Comparison of ENCODE assay signal across 13 cellular contexts in genomic region chr3:51581529-51581928, GRCh38. TPM values are rescaled to one million over a fixed set of nuclear protein-coding genes. Genes with fewer than 3 reads are reported as not detected.
DNase-seq lines count a peak whose midpoint lies in the region; ATAC-seq, FAIRE-seq and TF ChIP-seq lines count a peak whose summit lies in the region.
"Had no signal": no experiment of that assay in that cellular context is flagged by ENCODE, and none has a peak within 500 bp of the region (broad histone marks: within the 10 kb centered on the region; RNA-seq: fewer than 3 reads in every experiment).

No MANE protein-coding gene starts in this region.

- POLR2A ChIA-PET in A673 (lab: Charles Lee; ENCODE audit: low non-redundant PET): no interaction called here

- BruUV-seq in A673 (replicated peaks; lab: Mats Ljungman, UMichigan): no TSS peak

- peaks cover 10% of the 10 kb centered on the region for H3K4me1 ChIP-seq in A673 (ENCODE audit: insufficient read depth, low read length, poor library complexity, severe bottlenecking)
- H3K4me1 ChIP-seq in RWPE2 (ENCODE audit: insufficient read depth, poor library complexity, severe bottlenecking): no peaks in the 10 kb centered on the region

- ATAC-seq in RWPE2 (ENCODE audit: low read depth) (0 out of 3 replicates have a peak, but pooled peaks have one; percentile 35), HG03097 (IDR thresholded peaks at IDR 0.05; ENCODE audit: low FRiP score, unreplicated experiment) (no peak), GM21447 (IDR thresholded peaks at IDR 0.05; ENCODE audit: unreplicated experiment) (no peak)
- ATAC-seq: activated CD8-positive, alpha-beta T cell treated with anti-CD3 and anti-CD28 coated beads, Interleukin-2, amount 10 ng/mL, durations not matched to agents 7 days and 5 days; activated naive CD8-positive, alpha-beta T cell treated with anti-CD3 and anti-CD28 coated beads, Interleukin-2, amount 50 U/mL, for 24 hours had no signal

- H3K9me3 ChIP-seq in A673 (ENCODE audit: low read depth, low read length, poor library complexity, severe bottlenecking) (no peaks in the 10 kb centered on the region), RWPE2 (ENCODE audit: severe bottlenecking) (no peaks in the 10 kb centered on the region)
- H3K9me3 ChIP-seq: neutrophil had no signal

- no peak overlapping the region for H3K27ac ChIP-seq in A673 (ENCODE audit: low read depth, low read length, poor library complexity, severe bottlenecking)
- H3K27ac ChIP-seq in RWPE2 (ENCODE audit: poor library complexity, severe bottlenecking): no peak overlapping the region
- H3K27ac ChIP-seq: epithelial cell of prostate, neutrophil had no signal

- intact Hi-C loops in A673 (cut with micrococcal nuclease; ENCODE audit: unreplicated experiment): no loop called here

- H3K36me3 ChIP-seq in A673 (ENCODE audit: insufficient read depth, low read length, poor library complexity, severe bottlenecking) (no peaks in the 10 kb centered on the region), RWPE2 (ENCODE audit: low read depth) (no peaks in the 10 kb centered on the region; the same call in 1 of the 2 replicates)
- H3K36me3 ChIP-seq: neutrophil had no signal

- FAIRE-seq in HTR-8/SVneo (lab: Jason Lieb, UNC): no peak

- CTCF ChIA-PET in A673 (lab: Charles Lee): no interaction called here

- H3K27me3 ChIP-seq in A673 (replicated peaks; ENCODE audit: insufficient read depth, low read depth, low read length, poor library complexity): no peaks in the 10 kb centered on the region
- H3K27me3 ChIP-seq in RWPE2 (ENCODE audit: insufficient read depth, poor library complexity, severe bottlenecking): no peaks in the 10 kb centered on the region
- H3K27me3 ChIP-seq: neutrophil had no signal

- peak; percentile 49 for DNase-seq in A673 (ENCODE audit: low spot score)
- DNase-seq in GM04504 (ENCODE audit: low read depth): peak; percentile 10
- DNase-seq in RWPE2 (ENCODE audit: low spot score): no peak
- peak; percentile 67 for DNase-seq in fibroblast of mammary gland (ENCODE audit: low read depth)
- DNase-seq in NCI-H2107 (lab: John Stamatoyannopoulos, UW): no peak
- no peak for DNase-seq in HTR-8/SVneo (ENCODE audit: insufficient read length, low spot score)
- DNase-seq: activated CD8-positive, alpha-beta T cell treated with anti-CD3 and anti-CD28 coated beads, Interleukin-2, amount 10 ng/mL, durations not matched to agents 7 days and 5 days; activated naive CD8-positive, alpha-beta T cell treated with anti-CD3 and anti-CD28 coated beads, Interleukin-2, amount 50 U/mL, for 24 hours; stimulated activated CD4-positive, alpha-beta T cell treated with anti-CD3 and anti-CD28 coated beads, Interleukin-1b, Interleukin-23, amount 100 ng/mL, for 48 hours had no signal

- TF ChIP-seq CTCF in A673 (conservative IDR thresholded peaks at IDR 0.05; ENCODE audit: low read depth, low read length) (no peak), RWPE2 (IDR thresholded peaks at IDR 0.05; ENCODE audit: poor library complexity, severe bottlenecking) (no peak), fibroblast of mammary gland (conservative IDR thresholded peaks at IDR 0.05; ENCODE audit: control insufficient read depth, insufficient read depth, low read depth, low read length) (no peak)

- H3K4me3 ChIP-seq in A673 (ENCODE audit: low read depth, low read length, poor library complexity, severe bottlenecking) (no peak overlapping the region), RWPE2 (ENCODE audit: severe bottlenecking) (no peak overlapping the region), fibroblast of mammary gland (ENCODE audit: control insufficient read depth, low read depth, low read length) (no peak overlapping the region)

RNA-seq across cellular contexts. Expression of gene RAD54L2, which starts 43.0 kb away (rescaled TPM):
- total RNA-seq in A673 (2021): 22.0 TPM in 2 replicates

Comparison
In these comparisons a context has a peak if more than half of its experiments do, and no peak if none do; other contexts are left out.
1. DNase-seq: peak in A673 (single experiment), GM04504 (single experiment) and fibroblast of mammary gland (single experiment); none in RWPE2 (single experiment), NCI-H2107 (single experiment) and HTR-8/SVneo (single experiment).